Comparison of ENCODE assay signal across 11 cellular contexts in the genomic region with DNA sequence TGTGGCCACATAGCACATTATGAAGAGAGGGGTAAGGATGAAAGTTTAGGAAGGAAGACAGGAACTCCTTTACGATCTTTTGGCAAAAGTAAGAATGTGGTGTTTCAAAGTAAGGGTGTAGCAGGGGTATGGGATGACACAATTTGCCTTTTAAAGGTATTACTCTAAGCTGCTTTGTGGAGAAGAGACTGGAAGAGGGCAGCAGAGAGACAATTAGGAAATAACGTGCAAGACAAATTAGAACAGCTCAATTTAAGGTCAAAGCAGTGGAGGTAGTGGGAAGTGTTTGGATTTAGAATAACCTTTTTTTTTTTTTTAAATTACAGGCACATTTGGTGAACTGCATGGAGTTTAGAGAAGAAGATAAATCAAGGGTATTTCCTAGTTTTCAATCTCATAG.
A peak's percentile ranks its signal among the peaks of the same experiment; 100 is the strongest.
DNase-seq lines count a peak whose midpoint lies in the region; ATAC-seq and TF ChIP-seq lines count a peak whose summit lies in the region.
"Had no signal": no experiment of that assay in that cellular context is flagged by ENCODE, and none has a peak within 500 bp of the region (broad histone marks: within the 10 kb centered on the region; RNA-seq: fewer than 3 reads in every experiment).

No MANE protein-coding gene starts in this region.

- H3K4me2 ChIP-seq in DND-41 (ENCODE audit: insufficient read depth, low read length): no peak overlapping the region

- DNase-seq in DND-41 (no peak), NCI-H446 treated with DMSO at 0.1 percent for 48 hours (lab: John Stamatoyannopoulos, UW) (peak; percentile 37), chondrocyte (ENCODE audit: low spot score) (no peak), colonic mucosa (no peak), NCI-H2171 (lab: John Stamatoyannopoulos, UW) (no peak)
- DNase-seq: activated CD4-positive, alpha-beta T cell treated with anti-CD3 and anti-CD28 coated beads for 1 hour had no signal

- no peak for ATAC-seq in DND-41 (ENCODE audit: insufficient read depth, low read depth)
- ATAC-seq in GM19397 (IDR thresholded peaks at IDR 0.05; ENCODE audit: unreplicated experiment): no peak
- no peak for ATAC-seq in HG03442 (IDR thresholded peaks at IDR 0.05; ENCODE audit: unreplicated experiment)
- ATAC-seq: HCT116 had no signal

- no peak overlapping the region for H3K27ac Mint-ChIP-seq in chondrocyte (ENCODE audit: unreplicated experiment)
- no peak overlapping the region for H3K27ac Mint-ChIP-seq in nephron

- H3K4me3 Mint-ChIP-seq in chondrocyte (ENCODE audit: unreplicated experiment) (no peak overlapping the region), nephron (no peak overlapping the region)

- no peaks in the 10 kb centered on the region for H3K4me1 ChIP-seq in DND-41 (ENCODE audit: insufficient read depth, low read length)
- no peaks in the 10 kb centered on the region for H3K4me1 ChIP-seq in colonic mucosa

- intact Hi-C loops in colonic mucosa (cut with DNase I): no loop called here

- H3K4me1 Mint-ChIP-seq in chondrocyte (ENCODE audit: low read depth): no peaks in the 10 kb centered on the region
- no peaks in the 10 kb centered on the region for H3K4me1 Mint-ChIP-seq in nephron

- H3K79me2 ChIP-seq in DND-41 (ENCODE audit: insufficient read depth, low read length): no peaks in the 10 kb centered on the region

- H3K36me3 Mint-ChIP-seq in chondrocyte (ENCODE audit: low read depth): no peaks in the 10 kb centered on the region
- no peaks in the 10 kb centered on the region for H3K36me3 Mint-ChIP-seq in nephron (ENCODE audit: low read depth)

- no peaks in the 10 kb centered on the region for H3K36me3 ChIP-seq in DND-41 (ENCODE audit: insufficient read depth, low read length)
- H3K36me3 ChIP-seq in colonic mucosa: no peaks in the 10 kb centered on the region

- H3K27me3 Mint-ChIP-seq in chondrocyte (ENCODE audit: low read depth) (peaks cover 14% of the 10 kb centered on the region), nephron (ENCODE audit: low read depth) (peaks cover 4% of the 10 kb centered on the region)

- H3K9me3 ChIP-seq in DND-41 (ENCODE audit: insufficient read depth, low read length, severe bottlenecking) (peaks cover 4% of the 10 kb centered on the region), colonic mucosa (no peaks in the 10 kb centered on the region)

- no peak overlapping the region for H3K4me3 ChIP-seq in DND-41 (ENCODE audit: low read depth in 1 of 2, low read length in 2 of 2)
- no peak overlapping the region for H3K4me3 ChIP-seq in colonic mucosa
- H3K4me3 ChIP-seq: lung had no signal

- H3K27me3 ChIP-seq in DND-41 (ENCODE audit: insufficient read depth, low read length, poor library complexity) (no peaks in the 10 kb centered on the region), colonic mucosa (no peaks in the 10 kb centered on the region)

- TF ChIP-seq CTCF in DND-41 (IDR thresholded peaks at IDR 0.05; ENCODE audit: borderline replicate concordance, extremely low read depth, low read length, poor library complexity, severe bottlenecking) (peak; percentile 9), chondrocyte (IDR thresholded peaks at IDR 0.05) (peak; percentile 47), nephron (IDR thresholded peaks at IDR 0.05; ENCODE audit: unreplicated experiment in 3 of 3) (peak; percentile 30 to 35 (median 34)), colonic mucosa (IDR thresholded peaks at IDR 0.05) (no peak)

- H3K27ac ChIP-seq in DND-41 (ENCODE audit: low read length) (no peak overlapping the region), colonic mucosa (no peak overlapping the region)

- no peak overlapping the region for H2AFZ ChIP-seq in DND-41 (ENCODE audit: low read depth, low read length)

- H4K20me1 ChIP-seq in DND-41 (ENCODE audit: insufficient read depth, low read length): no peaks in the 10 kb centered on the region

- no peak overlapping the region for H3K9ac ChIP-seq in DND-41 (ENCODE audit: low read depth, low read length)
- no peak overlapping the region for H3K9ac ChIP-seq in colonic mucosa (ENCODE audit: low read depth in 2 of 2, low read length in 2 of 2)

- H3K9me3 Mint-ChIP-seq in chondrocyte (ENCODE audit: low read depth): peaks cover 5% of the 10 kb centered on the region
- H3K9me3 Mint-ChIP-seq in nephron: no peaks in the 10 kb centered on the region
